Comparison of ENCODE assay signal across 1 cellular context in genomic region chrX:119871599-119872395, GRCh38.
A peak's percentile ranks its signal among the peaks of the same experiment; 100 is the strongest.
TF ChIP-seq lines count a peak whose summit lies in the region.

NDUFA1 (plus strand) TSS chrX:119871832; CDS start chrX:119871912, 80 bp downstream.
RNF113A (minus strand) TSS chrX:119871733; CDS start chrX:119871613, 120 bp downstream.

TF ChIP-seq in HepG2, 621 proteins besides CTCF, POLR2A, EP300 and RAD21 (continued from another document):
- TF ChIP-seq PBX3 (CRISPR knock-in tag; IDR thresholded peaks at IDR 0.05; ENCODE audit: borderline replicate concordance): 0 out of 2 replicates have a peak, but pooled peaks have one; percentile 45
- no peak for TF ChIP-seq MZF1 (CRISPR knock-in tag; IDR thresholded peaks at IDR 0.05; ENCODE audit: borderline replicate concordance)
- peak; percentile 38; the same call in 1 of the 2 replicates for TF ChIP-seq MLXIP (CRISPR knock-in tag; IDR thresholded peaks at IDR 0.05; ENCODE audit: borderline replicate concordance)
- TF ChIP-seq ZEB1 (IDR thresholded peaks at IDR 0.05; ENCODE audit: insufficient replicate concordance, low read depth): no peak
- no peak for TF ChIP-seq ZNF432 (CRISPR knock-in tag; IDR thresholded peaks at IDR 0.05; ENCODE audit: borderline replicate concordance)
- TF ChIP-seq ZNF121 (CRISPR knock-in tag; IDR thresholded peaks at IDR 0.05): no peak
- peak; percentile 85; the same call in 1 of the 2 replicates for TF ChIP-seq SAP130 (CRISPR knock-in tag; IDR thresholded peaks at IDR 0.05; ENCODE audit: low read depth)
- TF ChIP-seq ZNF687 (CRISPR knock-in tag; IDR thresholded peaks at IDR 0.05): peak; percentile 90
- peak; percentile 41; the same call in 1 of the 2 replicates for TF ChIP-seq ZNF768 (CRISPR knock-in tag; IDR thresholded peaks at IDR 0.05)
- TF ChIP-seq, protein P1, sequence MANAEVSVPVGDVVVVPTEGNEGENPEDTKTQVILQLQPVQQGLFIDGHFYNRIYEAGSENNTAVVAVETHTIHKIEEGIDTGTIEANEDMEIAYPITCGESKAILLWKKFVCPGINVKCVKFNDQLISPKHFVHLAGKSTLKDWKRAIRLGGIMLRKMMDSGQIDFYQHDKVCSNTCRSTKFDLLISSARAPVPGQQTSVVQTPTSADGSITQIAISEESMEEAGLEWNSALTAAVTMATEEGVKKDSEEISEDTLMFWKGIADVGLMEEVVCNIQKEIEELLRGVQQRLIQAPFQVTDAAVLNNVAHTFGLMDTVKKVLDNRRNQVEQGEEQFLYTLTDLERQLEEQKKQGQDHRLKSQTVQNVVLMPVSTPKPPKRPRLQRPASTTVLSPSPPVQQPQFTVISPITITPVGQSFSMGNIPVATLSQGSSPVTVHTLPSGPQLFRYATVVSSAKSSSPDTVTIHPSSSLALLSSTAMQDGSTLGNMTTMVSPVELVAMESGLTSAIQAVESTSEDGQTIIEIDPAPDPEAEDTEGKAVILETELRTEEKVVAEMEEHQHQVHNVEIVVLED (CRISPR knock-in tag; IDR thresholded peaks at IDR 0.05; ENCODE audit: borderline replicate concordance): peak; percentile 90
- TF ChIP-seq, protein P2, sequence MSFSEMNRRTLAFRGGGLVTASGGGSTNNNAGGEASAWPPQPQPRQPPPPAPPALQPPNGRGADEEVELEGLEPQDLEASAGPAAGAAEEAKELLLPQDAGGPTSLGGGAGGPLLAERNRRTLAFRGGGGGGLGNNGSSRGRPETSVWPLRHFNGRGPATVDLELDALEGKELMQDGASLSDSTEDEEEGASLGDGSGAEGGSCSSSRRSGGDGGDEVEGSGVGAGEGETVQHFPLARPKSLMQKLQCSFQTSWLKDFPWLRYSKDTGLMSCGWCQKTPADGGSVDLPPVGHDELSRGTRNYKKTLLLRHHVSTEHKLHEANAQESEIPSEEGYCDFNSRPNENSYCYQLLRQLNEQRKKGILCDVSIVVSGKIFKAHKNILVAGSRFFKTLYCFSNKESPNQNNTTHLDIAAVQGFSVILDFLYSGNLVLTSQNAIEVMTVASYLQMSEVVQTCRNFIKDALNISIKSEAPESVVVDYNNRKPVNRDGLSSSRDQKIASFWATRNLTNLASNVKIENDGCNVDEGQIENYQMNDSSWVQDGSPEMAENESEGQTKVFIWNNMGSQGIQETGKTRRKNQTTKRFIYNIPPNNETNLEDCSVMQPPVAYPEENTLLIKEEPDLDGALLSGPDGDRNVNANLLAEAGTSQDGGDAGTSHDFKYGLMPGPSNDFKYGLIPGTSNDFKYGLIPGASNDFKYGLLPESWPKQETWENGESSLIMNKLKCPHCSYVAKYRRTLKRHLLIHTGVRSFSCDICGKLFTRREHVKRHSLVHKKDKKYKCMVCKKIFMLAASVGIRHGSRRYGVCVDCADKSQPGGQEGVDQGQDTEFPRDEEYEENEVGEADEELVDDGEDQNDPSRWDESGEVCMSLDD (CRISPR knock-in tag; IDR thresholded peaks at IDR 0.05; ENCODE audit: borderline replicate concordance): 0 out of 2 replicates have a peak, but pooled peaks have one; percentile 61
- TF ChIP-seq ZNF75D (CRISPR knock-in tag; IDR thresholded peaks at IDR 0.05; ENCODE audit: borderline replicate concordance): no peak
- peak; percentile 56; the same call in 1 of the 2 replicates for TF ChIP-seq FOXJ3 (CRISPR knock-in tag; IDR thresholded peaks at IDR 0.05; ENCODE audit: borderline replicate concordance)
- peak; percentile 47; the same call in 1 of the 2 replicates for TF ChIP-seq ISL2 (CRISPR knock-in tag; IDR thresholded peaks at IDR 0.05)
- TF ChIP-seq, protein P3, sequence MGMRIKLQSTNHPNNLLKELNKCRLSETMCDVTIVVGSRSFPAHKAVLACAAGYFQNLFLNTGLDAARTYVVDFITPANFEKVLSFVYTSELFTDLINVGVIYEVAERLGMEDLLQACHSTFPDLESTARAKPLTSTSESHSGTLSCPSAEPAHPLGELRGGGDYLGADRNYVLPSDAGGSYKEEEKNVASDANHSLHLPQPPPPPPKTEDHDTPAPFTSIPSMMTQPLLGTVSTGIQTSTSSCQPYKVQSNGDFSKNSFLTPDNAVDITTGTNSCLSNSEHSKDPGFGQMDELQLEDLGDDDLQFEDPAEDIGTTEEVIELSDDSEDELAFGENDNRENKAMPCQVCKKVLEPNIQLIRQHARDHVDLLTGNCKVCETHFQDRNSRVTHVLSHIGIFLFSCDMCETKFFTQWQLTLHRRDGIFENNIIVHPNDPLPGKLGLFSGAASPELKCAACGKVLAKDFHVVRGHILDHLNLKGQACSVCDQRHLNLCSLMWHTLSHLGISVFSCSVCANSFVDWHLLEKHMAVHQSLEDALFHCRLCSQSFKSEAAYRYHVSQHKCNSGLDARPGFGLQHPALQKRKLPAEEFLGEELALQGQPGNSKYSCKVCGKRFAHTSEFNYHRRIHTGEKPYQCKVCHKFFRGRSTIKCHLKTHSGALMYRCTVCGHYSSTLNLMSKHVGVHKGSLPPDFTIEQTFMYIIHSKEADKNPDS (CRISPR knock-in tag; IDR thresholded peaks at IDR 0.05): no peak
- no peak for TF ChIP-seq ZNF136 (CRISPR knock-in tag; IDR thresholded peaks at IDR 0.05; ENCODE audit: low read depth)
